7 cellular contexts compared by ENCODE assay signal in genomic region chr10:118518095-118518494, GRCh38.
"Had no signal": no experiment of that assay in that cellular context is flagged by ENCODE, and none has a peak within 500 bp of the region (broad histone marks: within the 10 kb centered on the region; RNA-seq: fewer than 3 reads in every experiment).

No MANE protein-coding gene starts in this region.

- DNase-seq: GDM1, GF-D8 had no signal

- ATAC-seq: GM12878 had no signal

- H3K4me3 ChIP-seq: GM12878 had no signal

- FAIRE-seq: G401.6, GM12878, GM12891, GM12892, GM18507 had no signal
